In genomic region chr6:33201935-33202334, GRCh38 we compare ENCODE assay signal across 2 cellular contexts.
TF ChIP-seq lines count a peak whose summit lies in the region.

No MANE protein-coding gene starts in this region.

TF ChIP-seq in SK-N-SH, 30 proteins besides CTCF, POLR2A, EP300 and RAD21:
- TF ChIP-seq IRF3 (IDR thresholded peaks at IDR 0.05; ENCODE audit: low read depth, low read length) (no peak), NRF1 (IDR thresholded peaks at IDR 0.05; ENCODE audit: low read depth, low read length) (no peak)

TF ChIP-seq in SK-N-SH treated with all-trans-retinoic acid at 6 μM for 48 hours, 23 proteins besides CTCF, POLR2A, EP300 and RAD21:
- TF ChIP-seq BACH2 (CRISPR knock-in tag; IDR thresholded peaks at IDR 0.05; ENCODE audit: borderline replicate concordance), result no peak
- no peak for TF ChIP-seq ISL1 (CRISPR knock-in tag; IDR thresholded peaks at IDR 0.05)
- TF ChIP-seq TOX (CRISPR knock-in tag; IDR thresholded peaks at IDR 0.05; ENCODE audit: borderline replicate concordance), result no peak
- no peak for TF ChIP-seq ARNTL (CRISPR knock-in tag; IDR thresholded peaks at IDR 0.05; ENCODE audit: borderline replicate concordance, low read depth)
- TF ChIP-seq ZNF8 (CRISPR knock-in tag; IDR thresholded peaks at IDR 0.05), result no peak
- TF ChIP-seq POU6F1 (CRISPR knock-in tag; IDR thresholded peaks at IDR 0.05; ENCODE audit: borderline replicate concordance, low read depth), result no peak
- TF ChIP-seq SNAI2 (CRISPR knock-in tag; IDR thresholded peaks at IDR 0.05), result no peak
- TF ChIP-seq CSRNP3 (CRISPR knock-in tag; IDR thresholded peaks at IDR 0.05), result no peak
- no peak for TF ChIP-seq ESRRG (CRISPR knock-in tag; IDR thresholded peaks at IDR 0.05)
- TF ChIP-seq ZNF565 (CRISPR knock-in tag; conservative IDR thresholded peaks at IDR 0.05; ENCODE audit: low read depth), result no peak
- no peak for TF ChIP-seq PPARA (CRISPR knock-in tag; IDR thresholded peaks at IDR 0.05; ENCODE audit: borderline replicate concordance)
- TF ChIP-seq CREB5 (CRISPR knock-in tag; IDR thresholded peaks at IDR 0.05; ENCODE audit: low read depth), result no peak
- no peak for TF ChIP-seq TCF4 (CRISPR knock-in tag; IDR thresholded peaks at IDR 0.05; ENCODE audit: borderline replicate concordance)
- no peak for TF ChIP-seq OSR1 (CRISPR knock-in tag; IDR thresholded peaks at IDR 0.05)
- no peak for TF ChIP-seq GLIS3 (CRISPR knock-in tag; IDR thresholded peaks at IDR 0.05)
- no peak for TF ChIP-seq ZFP3 (CRISPR knock-in tag; IDR thresholded peaks at IDR 0.05)
